ENCODE assay signal across 8 cellular contexts in genomic region chr1:186375929-186376330, GRCh38. TPM values are rescaled to one million over a fixed set of nuclear protein-coding genes. Genes with fewer than 3 reads are reported as not detected.
DNase-seq lines count a peak whose midpoint lies in the region; ATAC-seq and TF ChIP-seq lines count a peak whose summit lies in the region.

No MANE protein-coding gene starts in this region.

- H3K4me1 Mint-ChIP-seq in CD4-positive, alpha-beta memory T cell, result peaks cover 19 to 57% (median 38%) of the 10 kb centered on the region in 4 donors
- H3K4me1 Mint-ChIP-seq in naive B cell, result peaks cover 11 to 43% (median 20%) of the 10 kb centered on the region in 3 donors

- H2AK5ac ChIP-seq in IMR-90 (ENCODE audit: low read depth, low read length), result peak overlapping the region; percentile 58

- H3K56ac ChIP-seq in IMR-90 (ENCODE audit: extremely low read depth, insufficient read depth, low read length), result peak overlapping the region; percentile 87

- peak overlapping the region; percentile 91 to 99 (median 98) for H3K4me3 Mint-ChIP-seq in CD4-positive, alpha-beta memory T cell
- peak overlapping the region; percentile 92 to 99 (median 98) for H3K4me3 Mint-ChIP-seq in naive B cell

- peaks cover 17 to 40% of the 10 kb centered on the region in 2 donors for H3K36me3 Mint-ChIP-seq in CD4-positive, alpha-beta memory T cell
- H3K36me3 Mint-ChIP-seq in naive B cell, result peaks cover 0 to 7% of the 10 kb centered on the region in 2 donors

- H3K4me1 ChIP-seq in CD4-positive, alpha-beta memory T cell (ENCODE audit: insufficient read depth, low read length), result peaks cover 38% of the 10 kb centered on the region
- peaks cover 2% of the 10 kb centered on the region; the same call in 1 of the 2 replicates for H3K4me1 ChIP-seq in IMR-90 (ENCODE audit: control insufficient read depth, insufficient read depth, low read length)

- H2BK20ac ChIP-seq in IMR-90 (ENCODE audit: low read depth, low read length), result no peak overlapping the region

- TF ChIP-seq CTCF in IMR-90 (conservative IDR thresholded peaks at IDR 0.05; ENCODE audit: low read depth, low read length) (no peak), coronary artery (IDR thresholded peaks at IDR 0.05) (no peak)

- peak overlapping the region; percentile 77 for H3K14ac ChIP-seq in IMR-90 (replicated peaks; ENCODE audit: low read depth, low read length)

- BruUV-seq in IMR-90 (replicated peaks; lab: Mats Ljungman, UMichigan), result TSS peak; percentile 60

- peak overlapping the region; percentile 57; the same call in 1 of the 2 replicates for H3K23ac ChIP-seq in IMR-90 (ENCODE audit: low read depth, low read length)

- H2BK5ac ChIP-seq in IMR-90 (ENCODE audit: low read depth, low read length, poor library complexity, severe bottlenecking), result peak overlapping the region; percentile 85

- H3K27ac ChIP-seq in CD4-positive, alpha-beta memory T cell (ENCODE audit: low read depth, low read length), result peak overlapping the region; percentile 83
- H3K27ac ChIP-seq in IMR-90 (ENCODE audit: insufficient read depth, low read length) (peak overlapping the region; percentile 82), coronary artery (peak overlapping the region; percentile 91 to 93)

- H3K9me3 Mint-ChIP-seq in CD4-positive, alpha-beta memory T cell, result peaks cover 0 to 7% (median 0%) of the 10 kb centered on the region in 8 donors
- no peaks in the 10 kb centered on the region for H3K9me3 Mint-ChIP-seq in naive B cell

- CTCF ChIA-PET in CD4-positive, alpha-beta memory T cell (lab: Charles Lee; ENCODE audit: partially characterized antibody), result interaction anchor here (0.7 to 1.6 kb wide), 18 partner anchors 10 to 1060 kb away, joined by 3 to 16 read pairs (median 6); no protein-coding TSS in a partner anchor
- CTCF ChIA-PET in IMR-90 (lab: Yijun Ruan, JAX), result interaction anchor here (1.1 to 1.6 kb wide), 6 partner anchors 10 to 610 kb away, joined by 3 to 13 read pairs (median 6); no protein-coding TSS in a partner anchor

- H3K36me3 ChIP-seq in CD4-positive, alpha-beta memory T cell (ENCODE audit: insufficient read depth, low read length), result peaks cover 9% of the 10 kb centered on the region
- H3K36me3 ChIP-seq in IMR-90 (ENCODE audit: control insufficient read depth, insufficient read depth, low read length), result peaks cover 5% of the 10 kb centered on the region; the same call in 1 of the 2 replicates

- POLR2A ChIA-PET in CD4-positive, alpha-beta memory T cell (lab: Charles Lee; ENCODE audit: partially characterized antibody), result interaction anchor here (1.0 to 1.6 kb wide), 9 partner anchors 13 to 1621 kb away, joined by 3 to 14 read pairs (median 4); partner anchors contain the start of genes EDEM3, IVNS1ABP, SWT1 and TRMT1L
- POLR2A ChIA-PET in IMR-90 (lab: Charles Lee; ENCODE audit: unreplicated experiment), result no interaction called here

- peak overlapping the region; percentile 36; the same call in 1 of the 2 replicates for H3K18ac ChIP-seq in IMR-90 (ENCODE audit: low read depth, low read length)

- TF ChIP-seq POLR2A in IMR-90 (IDR thresholded peaks at IDR 0.05; ENCODE audit: low read depth, low read length), result no peak

- peak overlapping the region; percentile 90 for H4K91ac ChIP-seq in IMR-90 (ENCODE audit: insufficient read depth, low read depth, low read length)

- peak overlapping the region; percentile 84 for H3K4ac ChIP-seq in IMR-90 (ENCODE audit: low read depth, low read length)

- dilution Hi-C loops in IMR-90 (cut with HindIII; ENCODE audit: low sequenced_read_pairs, unreplicated experiment), result no loop called here

- H4K20me1 ChIP-seq in IMR-90 (ENCODE audit: insufficient read depth, low read length), result no peaks in the 10 kb centered on the region; the same call in 1 of the 2 replicates

- no peaks in the 10 kb centered on the region; the same call in 1 of the 2 replicates for H3K9me1 ChIP-seq in IMR-90 (ENCODE audit: insufficient read depth, low read length)

- peak overlapping the region; percentile 93 to 99 (median 98) for H3K27ac Mint-ChIP-seq in CD4-positive, alpha-beta memory T cell
- peak overlapping the region; percentile 97 to 100 (median 98) for H3K27ac Mint-ChIP-seq in naive B cell

- intact Hi-C loops in CD4-positive, alpha-beta memory T cell (cut with micrococcal nuclease), result loop anchor here (1.0 to 5.0 kb wide), 4 partner anchors 1059 to 1622 kb away; partner anchors contain the start of genes EDEM3, IVNS1ABP, NIBAN1 and SWT1
- intact Hi-C loops in IMR-90 (cut with micrococcal nuclease), result loop anchor here (1.0 kb wide), 2 partner anchors 306 to 610 kb away; no protein-coding TSS in a partner anchor

- DNase-seq in CD4-positive, alpha-beta memory T cell, result no peak
- DNase-seq in IMR-90, result no peak
- no peak for DNase-seq in coronary artery (ENCODE audit: low spot score)
- no peak for DNase-seq in naive B cell
- no peak for DNase-seq in SK-N-DZ (ENCODE audit: low spot score)
- no peak for DNase-seq in stimulated activated CD4-positive, alpha-beta T cell treated with anti-CD3 and anti-CD28 coated beads, Interleukin-1b, Interleukin-23, amount 100 ng/mL, for 48 hours

- H3K4me3 ChIP-seq in CD4-positive, alpha-beta memory T cell (ENCODE audit: low read length in 2 of 2), result peak overlapping the region; percentile 87 to 96
- peak overlapping the region; percentile 62 for H3K4me3 ChIP-seq in IMR-90 (ENCODE audit: insufficient read depth, low read depth, low read length)
- peak overlapping the region; percentile 89 for H3K4me3 ChIP-seq in coronary artery

- peaks cover 6 to 20% of the 10 kb centered on the region in 2 experiments; a peak in 2 of 4 replicates for H3K79me1 ChIP-seq in IMR-90 (ENCODE audit: low read depth in 1 of 2, low read length in 2 of 2)

- no peaks in the 10 kb centered on the region for H3K27me3 ChIP-seq in CD4-positive, alpha-beta memory T cell (ENCODE audit: insufficient read depth, low read length)
- H3K27me3 ChIP-seq in IMR-90 (ENCODE audit: control insufficient read depth, insufficient read depth, low read length), result no peaks in the 10 kb centered on the region

- H4K5ac ChIP-seq in IMR-90 (ENCODE audit: low read depth, low read length), result peak overlapping the region; percentile 72

- peak overlapping the region; percentile 93 for H3K9ac ChIP-seq in IMR-90 (ENCODE audit: low read depth, low read length)

- H3K27me3 Mint-ChIP-seq in CD4-positive, alpha-beta memory T cell, result no peaks in the 10 kb centered on the region
- H3K27me3 Mint-ChIP-seq in naive B cell, result no peaks in the 10 kb centered on the region

- in situ Hi-C loops in IMR-90 (cut with MboI; ENCODE audit: low sequenced_read_pairs), result no loop called here

- H2BK120ac ChIP-seq in IMR-90 (ENCODE audit: low read depth, low read length), result peak overlapping the region; percentile 34

- peak overlapping the region; percentile 94 for H2AFZ ChIP-seq in IMR-90 (replicated peaks; ENCODE audit: low read length, poor library complexity)

- ATAC-seq in IMR-90 (ENCODE audit: low read depth) (peak; percentile 1), naive B cell (ENCODE audit: low read depth in 2 of 2) (no peak), HG02610 (IDR thresholded peaks at IDR 0.05; ENCODE audit: unreplicated experiment) (no peak), HG03097 (IDR thresholded peaks at IDR 0.05; ENCODE audit: low FRiP score, unreplicated experiment) (no peak)

- no peak for TF ChIP-seq RAD21 in IMR-90 (IDR thresholded peaks at IDR 0.05; ENCODE audit: low read length)

- peak overlapping the region; percentile 42 for H3K4me2 ChIP-seq in IMR-90 (ENCODE audit: low read depth, low read length)

- peak overlapping the region; percentile 88 for H2AK9ac ChIP-seq in IMR-90 (replicated peaks; ENCODE audit: low read depth, low read length, poor library complexity)

- H3K9me3 ChIP-seq in CD4-positive, alpha-beta memory T cell (ENCODE audit: control insufficient read depth in 1 of 2, low read length in 2 of 2), result no peaks in the 10 kb centered on the region
- no peaks in the 10 kb centered on the region for H3K9me3 ChIP-seq in IMR-90 (ENCODE audit: control insufficient read depth, insufficient read depth, low read length)

- peak overlapping the region; percentile 84; the same call in 1 of the 3 replicates for H2BK15ac ChIP-seq in IMR-90 (ENCODE audit: low read depth, low read length)

- peak overlapping the region; percentile 90 to 99 for H4K8ac ChIP-seq in IMR-90 (ENCODE audit: low read depth in 2 of 2, low read length in 2 of 2)

- 0% methylated on average over 4 of the region's 12 CpGs; no CpG with 5 or more reads in 1 of the 2 experiments for WGBS in IMR-90 (ENCODE audit: extremely low coverage in 2 of 2, insufficient read length in 1 of 2), 2 experiments

TF ChIP-seq in IMR-90, 13 proteins besides CTCF, POLR2A, EP300 and RAD21:
- TF ChIP-seq NFE2L2 (IDR thresholded peaks at IDR 0.05; ENCODE audit: low read depth, low read length) (no peak; the same call in 1 of the 2 replicates), MAFK (IDR thresholded peaks at IDR 0.05; ENCODE audit: low read depth, low read length) (no peak)

RNA-seq across cellular contexts. Expression of gene ODR4, which starts 0.3 kb away (rescaled TPM):
- 10 to 100 TPM; 15.9 to 17.3 TPM for total RNA-seq in CD4-positive, alpha-beta memory T cell
- polyA plus RNA-seq in CD4-positive, alpha-beta memory T cell, result 1 to 10 TPM; 3.5 to 9.1 TPM
- total RNA-seq in IMR-90 (2012; rRNA removed), result 9.7 and 14.2 TPM in 2 replicates
- polyA plus RNA-seq in IMR-90 (2012; rRNA removed) (8.4 and 9.4 TPM in 2 replicates), naive B cell (ENCODE audit: low read depth in 6 of 6) (10 to 100 TPM in 1 of 6 donors, 1 to 10 TPM in 5; 6.9 to 10.6 (median 7.7) TPM)
- polyA plus RNA-seq in IMR-90 (2012; cell fraction: cytosol; rRNA removed), result 0.58 and 0.60 TPM in 2 replicates
- 1.6 and 21.5 TPM in 2 replicates for polyA plus RNA-seq in IMR-90 (2012; cell fraction: nucleus; rRNA removed; ENCODE audit: low replicate concordance)
- polyA plus RNA-seq in SK-N-DZ (2014; cell fraction: cytosol; rRNA removed), result 16.6 and 19.1 TPM in 2 replicates
- 26.0 and 35.3 TPM in 2 replicates for polyA plus RNA-seq in SK-N-DZ (2014; cell fraction: nucleus; rRNA removed)

RNA-seq across cellular contexts. Expression of gene TPR, which starts 0.9 kb away (rescaled TPM):
- 100 to 1,000 TPM; 159 to 167 TPM for total RNA-seq in CD4-positive, alpha-beta memory T cell
- 100 to 1,000 TPM in 1 of 2 donors, 10 to 100 TPM in 1; 23.8 to 100 TPM for polyA plus RNA-seq in CD4-positive, alpha-beta memory T cell
- total RNA-seq in IMR-90 (2012; rRNA removed), result 60.4 and 63.6 TPM in 2 replicates
- polyA plus RNA-seq in IMR-90 (2012; rRNA removed) (34.6 and 38.2 TPM in 2 replicates), naive B cell (ENCODE audit: low read depth in 6 of 6) (10 to 100 TPM in 5 of 6 donors, 1 to 10 TPM in 1; 5.2 to 60.0 (median 21.4) TPM)
- 13.2 and 15.8 TPM in 2 replicates for polyA plus RNA-seq in IMR-90 (2012; cell fraction: cytosol; rRNA removed)
- 25.3 and 59.3 TPM in 2 replicates for polyA plus RNA-seq in IMR-90 (2012; cell fraction: nucleus; rRNA removed; ENCODE audit: low replicate concordance)
- polyA plus RNA-seq in SK-N-DZ (2014; cell fraction: cytosol; rRNA removed), result 39.6 and 46.6 TPM in 2 replicates
- 73.6 and 75.5 TPM in 2 replicates for polyA plus RNA-seq in SK-N-DZ (2014; cell fraction: nucleus; rRNA removed)
